In the genomic region with DNA sequence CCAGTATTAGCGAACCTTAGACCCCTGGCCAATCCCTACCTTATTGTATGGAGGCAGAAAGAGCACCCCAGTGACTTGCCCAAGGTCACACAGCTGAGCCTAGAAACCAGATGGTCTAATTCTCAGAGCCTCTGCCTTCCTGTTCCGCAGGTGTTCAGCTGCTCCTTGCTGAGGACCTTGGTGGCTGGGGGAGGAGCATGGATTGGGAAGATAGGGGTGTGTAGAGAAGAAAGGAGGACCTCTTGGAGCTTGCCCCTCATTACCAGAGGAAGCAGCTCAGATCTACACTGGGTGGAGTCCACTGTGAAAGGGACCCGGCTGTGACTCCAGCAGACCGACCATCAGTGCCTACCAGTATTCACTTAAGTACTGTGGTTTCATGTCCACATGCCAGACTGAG, we compare ENCODE assay signal across 1 cellular context.
TF ChIP-seq lines count a peak whose summit lies in the region.

No MANE protein-coding gene starts in this region.

TF ChIP-seq in GM23338, 12 proteins besides CTCF, POLR2A, EP300 and RAD21 (continued from another document):
- no peak for TF ChIP-seq ZNF462 (CRISPR knock-in tag; IDR thresholded peaks at IDR 0.05)
